ENCODE assay signal across 1 cellular context in genomic region chr2:88691339-88692183, GRCh38.
TF ChIP-seq lines count a peak whose summit lies in the region.

Gene RPIA, plus strand, starts transcription at chr2:88691673. Its CDS starts 26 bp downstream, at chr2:88691699.

TF ChIP-seq in HepG2, 621 proteins besides CTCF, POLR2A, EP300 and RAD21 (continued from another document and continues in another):
- peak; percentile 39; the same call in 1 of the 2 replicates for TF ChIP-seq ZBTB44 (CRISPR knock-in tag; IDR thresholded peaks at IDR 0.05)
- peak; percentile 46 for TF ChIP-seq SNAI1 (CRISPR knock-in tag; IDR thresholded peaks at IDR 0.05; ENCODE audit: borderline replicate concordance)
- no peak for TF ChIP-seq KDM1A (CRISPR knock-in tag; IDR thresholded peaks at IDR 0.05)
- TF ChIP-seq ZNF780A (CRISPR knock-in tag; IDR thresholded peaks at IDR 0.05) = peak; percentile 58; the same call in 1 of the 2 replicates
- peak; percentile 8; the same call in 1 of the 2 replicates for TF ChIP-seq ZNF12 (CRISPR knock-in tag; IDR thresholded peaks at IDR 0.05)
- TF ChIP-seq JUND (CRISPR knock-in tag; IDR thresholded peaks at IDR 0.05) = no peak
- peak; percentile 63; the same call in 1 of the 2 replicates for TF ChIP-seq ZNF431 (CRISPR knock-in tag; IDR thresholded peaks at IDR 0.05; ENCODE audit: borderline replicate concordance, low read depth)
- TF ChIP-seq EHMT2 (IDR thresholded peaks at IDR 0.05; ENCODE audit: borderline replicate concordance, low read depth, low read length) = 0 out of 2 replicates have a peak, but pooled peaks have one; percentile 2
- no peak; the same call in 1 of the 2 replicates for TF ChIP-seq MTF1 (CRISPR knock-in tag; IDR thresholded peaks at IDR 0.05)
- TF ChIP-seq PHF8 (CRISPR knock-in tag; IDR thresholded peaks at IDR 0.05) = peak; percentile 92
- no peak for TF ChIP-seq SRSF4 (IDR thresholded peaks at IDR 0.05; ENCODE audit: low read depth, low read length, poor library complexity, severe bottlenecking)
- TF ChIP-seq NR2F6 (IDR thresholded peaks at IDR 0.05) = no peak
- TF ChIP-seq NR2F6 (CRISPR knock-in tag; IDR thresholded peaks at IDR 0.05) = peak; percentile 4; the same call in 1 of the 2 replicates
- TF ChIP-seq GMEB2 (CRISPR knock-in tag; IDR thresholded peaks at IDR 0.05; ENCODE audit: low read depth) = peak; percentile 98
- peak; percentile 92 for TF ChIP-seq THAP7 (CRISPR knock-in tag; IDR thresholded peaks at IDR 0.05)
- no peak for TF ChIP-seq NCOR1 (IDR thresholded peaks at IDR 0.05; ENCODE audit: borderline replicate concordance, low read length)
- TF ChIP-seq ZNF710 (CRISPR knock-in tag; IDR thresholded peaks at IDR 0.05; ENCODE audit: borderline replicate concordance) = no peak
- no peak for TF ChIP-seq ZNF562 (CRISPR knock-in tag; IDR thresholded peaks at IDR 0.05; ENCODE audit: borderline replicate concordance)
- 0 out of 2 replicates have a peak, but pooled peaks have one; percentile 33 for TF ChIP-seq ZBTB34 (CRISPR knock-in tag; IDR thresholded peaks at IDR 0.05)
- TF ChIP-seq CREB1 (IDR thresholded peaks at IDR 0.05) = peak; percentile 98
- TF ChIP-seq CREB1 (CRISPR knock-in tag; IDR thresholded peaks at IDR 0.05) = peak; percentile 98
- peak; percentile 77; the same call in 1 of the 2 replicates for TF ChIP-seq CREB3 (CRISPR knock-in tag; IDR thresholded peaks at IDR 0.05)
- no peak; the same call in 1 of the 2 replicates for TF ChIP-seq JDP2 (CRISPR knock-in tag; IDR thresholded peaks at IDR 0.05; ENCODE audit: borderline replicate concordance)
- 0 out of 2 replicates have a peak, but pooled peaks have one; percentile 21 for TF ChIP-seq THYN1 (CRISPR knock-in tag; IDR thresholded peaks at IDR 0.05; ENCODE audit: borderline replicate concordance, low read depth)
- peak; percentile 58; the same call in 1 of the 2 replicates for TF ChIP-seq ZFAT (CRISPR knock-in tag; conservative IDR thresholded peaks at IDR 0.05)
- 0 out of 2 replicates have a peak, but pooled peaks have one; percentile 43 for TF ChIP-seq FOXO4 (CRISPR knock-in tag; conservative IDR thresholded peaks at IDR 0.05)
- TF ChIP-seq SATB2 (CRISPR knock-in tag; IDR thresholded peaks at IDR 0.05) = no peak
- TF ChIP-seq NFE2 (CRISPR knock-in tag; IDR thresholded peaks at IDR 0.05) = no peak
- TF ChIP-seq ZIK1 (CRISPR knock-in tag; IDR thresholded peaks at IDR 0.05; ENCODE audit: borderline replicate concordance, low read depth) = peak; percentile 91; the same call in 1 of the 2 replicates
- no peak for TF ChIP-seq PCBP2 (optimal IDR thresholded peaks at IDR 0.05; ENCODE audit: low read depth, low read length, poor library complexity, severe bottlenecking)
- TF ChIP-seq SNAPC5 (CRISPR knock-in tag; IDR thresholded peaks at IDR 0.05; ENCODE audit: borderline replicate concordance) = peak; percentile 11
- TF ChIP-seq RORA (CRISPR knock-in tag; IDR thresholded peaks at IDR 0.05) = no peak
- TF ChIP-seq KDM3A (CRISPR knock-in tag; IDR thresholded peaks at IDR 0.05; ENCODE audit: low read depth) = peak; percentile 92
- TF ChIP-seq ZNF468 (CRISPR knock-in tag; IDR thresholded peaks at IDR 0.05) = 0 out of 2 replicates have a peak, but pooled peaks have one; percentile 84
- 0 out of 2 replicates have a peak, but pooled peaks have one; percentile 53 for TF ChIP-seq HOMEZ (CRISPR knock-in tag; IDR thresholded peaks at IDR 0.05; ENCODE audit: low read depth)
- TF ChIP-seq ZBTB3 (CRISPR knock-in tag; IDR thresholded peaks at IDR 0.05; ENCODE audit: borderline replicate concordance, low read depth) = peak; percentile 38; the same call in 1 of the 2 replicates
- peak; percentile 77 for TF ChIP-seq MNT (IDR thresholded peaks at IDR 0.05)
- TF ChIP-seq PHF5A (CRISPR knock-in tag; IDR thresholded peaks at IDR 0.05; ENCODE audit: low read depth, unreplicated experiment) = no peak
- TF ChIP-seq TEF (CRISPR knock-in tag; IDR thresholded peaks at IDR 0.05) = no peak; the same call in 1 of the 2 replicates
- peak; percentile 92 for TF ChIP-seq AHR (CRISPR knock-in tag; IDR thresholded peaks at IDR 0.05)
- peak; percentile 92 for TF ChIP-seq CSRNP1 (CRISPR knock-in tag; IDR thresholded peaks at IDR 0.05)
- peak; percentile 93 for TF ChIP-seq NFATC3 (CRISPR knock-in tag; IDR thresholded peaks at IDR 0.05)
- TF ChIP-seq GZF1 (CRISPR knock-in tag; IDR thresholded peaks at IDR 0.05) = 0 out of 2 replicates have a peak, but pooled peaks have one; percentile 62
- peak; percentile 85; the same call in 1 of the 2 replicates for TF ChIP-seq ZSCAN21 (CRISPR knock-in tag; IDR thresholded peaks at IDR 0.05; ENCODE audit: borderline replicate concordance)
- TF ChIP-seq SSRP1 (CRISPR knock-in tag; IDR thresholded peaks at IDR 0.05) = no peak; the same call in 1 of the 2 replicates
- TF ChIP-seq SRF (IDR thresholded peaks at IDR 0.05; ENCODE audit: low read depth, low read length) = peak; percentile 13; the same call in 1 of the 2 replicates
- peak; percentile 90 for TF ChIP-seq ZNF775 (CRISPR knock-in tag; IDR thresholded peaks at IDR 0.05; ENCODE audit: borderline replicate concordance)
- no peak for TF ChIP-seq DPF2 (CRISPR knock-in tag; IDR thresholded peaks at IDR 0.05; ENCODE audit: borderline replicate concordance, low read depth)
- no peak for TF ChIP-seq KLF12 (CRISPR knock-in tag; IDR thresholded peaks at IDR 0.05; ENCODE audit: borderline replicate concordance)
- peak; percentile 100 for TF ChIP-seq THAP11 (CRISPR knock-in tag; IDR thresholded peaks at IDR 0.05)
- peak; percentile 64 for TF ChIP-seq ZNF839 (CRISPR knock-in tag; IDR thresholded peaks at IDR 0.05; ENCODE audit: borderline replicate concordance)
- peak; percentile 71 for TF ChIP-seq SKI (IDR thresholded peaks at IDR 0.05; ENCODE audit: partially characterized antibody)
